ENCODE assay signal across 9 cellular contexts in the genomic region with DNA sequence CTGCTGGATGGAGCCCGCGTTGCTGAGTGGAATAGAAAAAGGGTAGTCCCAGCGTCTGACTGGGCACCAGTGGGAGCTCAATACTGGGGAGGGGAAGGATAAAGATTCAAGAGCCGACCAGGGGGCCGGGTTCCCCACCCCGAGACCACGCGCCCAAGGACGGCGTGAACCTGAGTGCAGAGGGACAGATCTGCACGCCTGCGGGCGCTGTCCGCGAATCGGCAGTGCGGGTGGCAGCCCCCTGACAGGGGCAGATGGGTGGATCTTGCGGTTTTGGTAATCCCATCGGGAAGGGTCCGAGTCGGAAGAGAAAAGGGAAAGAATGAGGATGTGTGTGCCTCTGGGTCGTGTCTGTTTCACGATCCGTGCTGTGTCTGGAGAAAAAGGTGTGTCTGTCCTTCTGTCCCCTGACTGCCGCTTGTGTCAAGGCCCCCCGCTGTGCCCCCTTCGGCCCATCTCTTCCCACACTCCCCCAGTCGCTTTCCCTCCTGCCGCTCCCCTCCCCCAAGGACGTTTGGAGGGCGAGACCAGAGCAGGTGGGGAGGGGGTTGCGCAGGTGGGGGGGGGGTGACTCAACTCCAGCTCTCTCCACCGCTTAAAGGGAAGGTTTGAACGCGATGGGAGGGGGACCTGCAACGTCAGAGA. TPM values are rescaled to one million over a fixed set of nuclear protein-coding genes. Genes with fewer than 3 reads are reported as not detected.
A peak's percentile ranks its signal among the peaks of the same experiment; 100 is the strongest.
DNase-seq lines count a peak whose midpoint lies in the region; ATAC-seq, FAIRE-seq and TF ChIP-seq lines count a peak whose summit lies in the region.
"Had no signal": no experiment of that assay in that cellular context is flagged by ENCODE, and none has a peak within 500 bp of the region (broad histone marks: within the 10 kb centered on the region; RNA-seq: fewer than 3 reads in every experiment).

No MANE protein-coding gene starts in this region.

- BruUV-seq in K562 (replicated peaks; lab: Mats Ljungman, UMichigan), result no TSS peak

- POLR2A ChIA-PET in CD4-positive, alpha-beta memory T cell (lab: Charles Lee; ENCODE audit: partially characterized antibody), result interaction anchor here (0.8 to 1.7 kb wide), 5 partner anchors 22 to 276 kb away, joined by 3 to 7 read pairs (median 3); a partner anchor contains a TSS
- POLR2A ChIA-PET in K562 (lab: Yijun Ruan, JAX), result interaction anchor here (0.9 to 1.4 kb wide), 2 partner anchors 8 to 10 kb away, joined by 3 to 4 read pairs; no protein-coding TSS in a partner anchor
- POLR2A ChIA-PET in naive thymus-derived CD4-positive, alpha-beta T cell (lab: Charles Lee), result interaction anchor here (0.6 to 1.2 kb wide), 4 partner anchors 11 to 1664 kb away, joined by 3 to 5 read pairs (median 4); a partner anchor contains a TSS

- H3K4me3 ChIP-seq in CD4-positive, alpha-beta memory T cell (ENCODE audit: low read length in 2 of 2), result peak overlapping the region in 1 of 2 donors; percentile 23
- H3K4me3 ChIP-seq in HUES64 (ENCODE audit: low read length) (peak overlapping the region; percentile 53), K562 (peak overlapping the region; percentile 21), tibial artery (peak overlapping the region in 1 of 2 donors; percentile 6)
- peak overlapping the region; percentile 10 for H3K4me3 ChIP-seq in naive thymus-derived CD4-positive, alpha-beta T cell (ENCODE audit: low read length)

- H3K36me3 ChIP-seq in CD4-positive, alpha-beta memory T cell (ENCODE audit: insufficient read depth, low read length), result no peaks in the 10 kb centered on the region
- H3K36me3 ChIP-seq in HUES64 (ENCODE audit: insufficient read depth, low read length), result no peaks in the 10 kb centered on the region
- H3K36me3 ChIP-seq in K562 (ENCODE audit: control insufficient read depth, insufficient read depth, low read length), result peaks cover 2% of the 10 kb centered on the region; the same call in 1 of the 3 replicates
- H3K36me3 ChIP-seq in naive thymus-derived CD4-positive, alpha-beta T cell (ENCODE audit: control insufficient read depth in 2 of 3, insufficient read depth in 3 of 3, low read length in 3 of 3), result no peaks in the 10 kb centered on the region
- peaks cover 0 to under 1% (median 0%) of the 10 kb centered on the region in 3 donors for H3K36me3 ChIP-seq in tibial artery
- H3K36me3 ChIP-seq: lower lobe of right lung had no signal

- no peaks in the 10 kb centered on the region for H3K79me2 ChIP-seq in K562 (ENCODE audit: control insufficient read depth, insufficient read depth, low read length)

- peaks cover 4% of the 10 kb centered on the region in 2 donors for H3K36me3 Mint-ChIP-seq in CD4-positive, alpha-beta memory T cell
- peaks cover 0 to 6% (median 5%) of the 10 kb centered on the region in 5 donors for H3K36me3 Mint-ChIP-seq in naive thymus-derived CD4-positive, alpha-beta T cell

- H3K9me3 ChIP-seq in CD4-positive, alpha-beta memory T cell (ENCODE audit: control insufficient read depth in 1 of 2, low read length in 2 of 2), result no peaks in the 10 kb centered on the region
- no peaks in the 10 kb centered on the region for H3K9me3 ChIP-seq in HUES64 (ENCODE audit: insufficient read depth, low read depth, low read length)
- H3K9me3 ChIP-seq in K562 (replicated peaks; ENCODE audit: control insufficient read depth, insufficient read depth, low read depth, low read length), result no peaks in the 10 kb centered on the region
- H3K9me3 ChIP-seq in naive thymus-derived CD4-positive, alpha-beta T cell (ENCODE audit: control insufficient read depth in 2 of 3, low read length in 3 of 3), result no peaks in the 10 kb centered on the region
- H3K9me3 ChIP-seq in tibial artery, result no peaks in the 10 kb centered on the region
- H3K9me3 ChIP-seq: lower lobe of right lung had no signal

- FAIRE-seq in K562 (lab: Jason Lieb, UNC) (no peak), GM19239 (lab: Jason Lieb, UNC) (no peak)

- peaks cover 51 to 54% of the 10 kb centered on the region in 2 donors for H3K27me3 Mint-ChIP-seq in CD4-positive, alpha-beta memory T cell
- H3K27me3 Mint-ChIP-seq in naive thymus-derived CD4-positive, alpha-beta T cell, result peaks cover 63 to 78% (median 68%) of the 10 kb centered on the region in 5 donors

- under 1% methylated on average over 25 of the region's 36 CpGs for WGBS in HUES64
- under 1% methylated on average over 34 of the region's 36 CpGs for WGBS in K562 (ENCODE audit: insufficient coverage, low coverage, missing lambda C conversion rate)

- peaks cover 26% of the 10 kb centered on the region for H4K20me1 ChIP-seq in K562 (replicated peaks; ENCODE audit: control insufficient read depth, insufficient read depth, low read length)

- H3K9ac ChIP-seq in HUES64 (ENCODE audit: low read depth, low read length) (no peak overlapping the region), K562 (ENCODE audit: insufficient read depth in 1 of 2, low read depth in 2 of 2, low read length in 2 of 2) (peak overlapping the region in 1 of 2 experiments; percentile 85; a peak in 2 of 4 replicates)

- no peak overlapping the region for H3K27ac ChIP-seq in CD4-positive, alpha-beta memory T cell (ENCODE audit: low read depth, low read length)
- H3K27ac ChIP-seq in HUES64 (ENCODE audit: low read depth, low read length) (peak overlapping the region; percentile 54; the same call in 1 of the 2 replicates), K562 (ENCODE audit: extremely low read depth, low read depth, low read length) (no peak overlapping the region), tibial artery (no peak overlapping the region)
- H3K27ac ChIP-seq in naive thymus-derived CD4-positive, alpha-beta T cell (ENCODE audit: low read depth, low read length), result no peak overlapping the region
- H3K27ac ChIP-seq: lower lobe of right lung had no signal

- no peak for TF ChIP-seq EP300 in K562 (IDR thresholded peaks at IDR 0.05; ENCODE audit: low read length)

- H3K27me3 ChIP-seq in CD4-positive, alpha-beta memory T cell (ENCODE audit: insufficient read depth, low read length), result peaks cover 70% of the 10 kb centered on the region
- H3K27me3 ChIP-seq in HUES64 (ENCODE audit: insufficient read depth, low read length), result peaks cover 50% of the 10 kb centered on the region
- H3K27me3 ChIP-seq in K562 (ENCODE audit: control insufficient read depth in 2 of 2, insufficient read depth in 2 of 2, low read length in 2 of 2), result peaks cover 11 to 27% of the 10 kb centered on the region in 2 experiments; a peak in 4 of 5 replicates
- peaks cover 20 to 51% of the 10 kb centered on the region in 2 donors for H3K27me3 ChIP-seq in naive thymus-derived CD4-positive, alpha-beta T cell (ENCODE audit: control insufficient read depth in 2 of 2, insufficient read depth in 2 of 2, low read length in 2 of 2)
- H3K27me3 ChIP-seq in tibial artery, result peaks cover 5 to 99% of the 10 kb centered on the region in 2 donors

- H3K27ac Mint-ChIP-seq in CD4-positive, alpha-beta memory T cell, result peak overlapping the region in 6 of 7 donors; percentile 74 to 93 (median 88)
- peak overlapping the region in 8 of 9 donors; percentile 4 to 87 (median 72) for H3K27ac Mint-ChIP-seq in naive thymus-derived CD4-positive, alpha-beta T cell

- H2AFZ ChIP-seq in K562 (ENCODE audit: low read depth, low read length), result peak overlapping the region; percentile 70

- intact Hi-C loops in CD4-positive, alpha-beta memory T cell (cut with micrococcal nuclease), result loop anchor here (1.0 to 10.0 kb wide), 3 partner anchors 12 to 279 kb away; a partner anchor contains a TSS
- intact Hi-C loops in K562 (cut with micrococcal nuclease), result loop anchor here (1.0 kb wide), 1 partner anchor 10 kb away; no protein-coding TSS in a partner anchor
- intact Hi-C loops in naive thymus-derived CD4-positive, alpha-beta T cell (cut with micrococcal nuclease), result loop anchor here (1.0 to 5.0 kb wide), 4 partner anchors 8 to 279 kb away; a partner anchor contains a TSS
- intact Hi-C loops in tibial artery (cut with DNase I; ENCODE audit: low total_unique reads), result loop anchor here (10.0 kb wide), 1 partner anchor 271 kb away; a partner anchor contains a TSS

- peak overlapping the region; percentile 72 for H3K4me2 ChIP-seq in K562 (ENCODE audit: insufficient read depth, low read length)

- in situ Hi-C loops in K562 (cut with MboI), result no loop called here

- H3K9me3 Mint-ChIP-seq in CD4-positive, alpha-beta memory T cell, result peaks cover 0 to 4% (median 0%) of the 10 kb centered on the region in 8 donors
- H3K9me3 Mint-ChIP-seq in naive thymus-derived CD4-positive, alpha-beta T cell, result peaks cover 0 to 10% (median 0%) of the 10 kb centered on the region in 11 donors

- TF ChIP-seq RAD21 in K562 (CRISPR knock-in tag; conservative IDR thresholded peaks at IDR 0.05 in 1 of 2, IDR thresholded peaks at IDR 0.05 in 1 of 2), result no peak

- DNase-seq in CD4-positive, alpha-beta memory T cell, result no peak
- DNase-seq in K562 (ENCODE audit: extremely low read depth in 1 of 4, low spot score in 3 of 4) (peak in 2 of 4 experiments; percentile 31 to 38), GM19239 (ENCODE audit: insufficient read length, low spot score) (no peak), occipital lobe (lab: John Stamatoyannopoulos, UW) (no peak), tibial artery (no peak), MV-4-11 (lab: John Stamatoyannopoulos, UW) (no peak)
- no peak for DNase-seq in naive thymus-derived CD4-positive, alpha-beta T cell

- peaks cover 28 to 56% (median 42%) of the 10 kb centered on the region in 4 donors for H3K4me1 Mint-ChIP-seq in CD4-positive, alpha-beta memory T cell
- peaks cover 47 to 64% (median 53%) of the 10 kb centered on the region in 7 donors for H3K4me1 Mint-ChIP-seq in naive thymus-derived CD4-positive, alpha-beta T cell

- no peak for ATAC-seq in K562
- no peak for ATAC-seq in naive thymus-derived CD4-positive, alpha-beta T cell

- peak overlapping the region; percentile 63 to 87 (median 78) for H3K4me3 Mint-ChIP-seq in CD4-positive, alpha-beta memory T cell
- H3K4me3 Mint-ChIP-seq in naive thymus-derived CD4-positive, alpha-beta T cell, result peak overlapping the region in 9 of 10 donors; percentile 54 to 92 (median 77)

- TF ChIP-seq POLR2A in K562 (conservative IDR thresholded peaks at IDR 0.05), result no peak

- H3K9me1 ChIP-seq in K562 (ENCODE audit: control insufficient read depth, insufficient read depth, low read length), result peaks cover 6% of the 10 kb centered on the region

- peaks cover 61% of the 10 kb centered on the region for H3K4me1 ChIP-seq in CD4-positive, alpha-beta memory T cell (ENCODE audit: insufficient read depth, low read length)
- H3K4me1 ChIP-seq in HUES64 (ENCODE audit: insufficient read depth, low read length) (peaks cover 51% of the 10 kb centered on the region), K562 (replicated peaks in 1 of 2; ENCODE audit: control insufficient read depth in 2 of 2, insufficient read depth in 2 of 2, low read length in 2 of 2) (peaks cover 36 to 65% of the 10 kb centered on the region in 2 experiments), tibial artery (peaks cover 0 to 52% (median 41%) of the 10 kb centered on the region in 4 donors)
- peaks cover 36 to 47% of the 10 kb centered on the region in 2 donors for H3K4me1 ChIP-seq in naive thymus-derived CD4-positive, alpha-beta T cell (ENCODE audit: control insufficient read depth in 2 of 2, insufficient read depth in 2 of 2, low read length in 2 of 2)

- TF ChIP-seq CTCF in K562 (IDR thresholded peaks at IDR 0.05 in 2 of 3, conservative IDR thresholded peaks at IDR 0.05 in 1 of 3; ENCODE audit: insufficient read depth in 2 of 3, low read depth in 1 of 3, low read length in 3 of 3) (no peak), tibial artery (IDR thresholded peaks at IDR 0.05) (no peak)

- CTCF ChIA-PET in CD4-positive, alpha-beta memory T cell (lab: Charles Lee; ENCODE audit: partially characterized antibody), result interaction anchor here (1.5 to 3.2 kb wide), 2 partner anchors 10 to 22 kb away, joined by 5 to 25 read pairs; no protein-coding TSS in a partner anchor
- CTCF ChIA-PET in K562 (lab: Yijun Ruan, JAX; ENCODE audit: low intra/inter-chr PET ratio), result no interaction called here
- CTCF ChIA-PET in naive thymus-derived CD4-positive, alpha-beta T cell (lab: Charles Lee), result interaction anchor here (1.1 to 2.0 kb wide), 2 partner anchors 22 to 78 kb away, joined by 4 to 9 read pairs; no protein-coding TSS in a partner anchor

RNA-seq across cellular contexts. Expression of a gene that starts 0.7 kb away (rescaled TPM):
- not detected for total RNA-seq in CD4-positive, alpha-beta memory T cell
- not detected for polyA plus RNA-seq in CD4-positive, alpha-beta memory T cell
- polyA plus RNA-seq in HUES64 (2013, experiment 1 of 2), result 18.8 TPM
- polyA plus RNA-seq in HUES64 (2013, experiment 2 of 2), result 15.0 TPM
- 0.81 and 4.0 TPM in 2 replicates for total RNA-seq in K562 (2011; cell fraction: chromatin; rRNA removed; ENCODE audit: low replicate concordance)
- 3.8 and 7.2 TPM in 2 replicates for total RNA-seq in K562 (2011; cell fraction: nucleolus; rRNA removed)
- total RNA-seq in K562 (2011; cell fraction: nucleoplasm; rRNA removed), result 1.1 and 2.2 TPM in 2 replicates
- total RNA-seq in K562 (2014; rRNA removed) (1.8 and 2.8 TPM in 2 replicates), K562 (2014; rRNA removed; fragmentation: Illumina TruSeq; extraction: Trizol) (0.19 and 0.22 TPM in 2 replicates), K562 (2015; rRNA removed; fragmentation: Illumina TruSeq; extraction: Trizol) (0.40 and 0.45 TPM in 2 replicates), K562 (2021) (4.2 and 5.7 TPM in 2 replicates), occipital lobe (9.7 TPM)
- polyA plus RNA-seq in K562 (2011; rRNA removed) (0.14 and 0.23 TPM in 2 replicates), K562 (2014; fragmentation: Illumina TruSeq; extraction: Trizol) (0.34 and 0.79 TPM in 2 replicates), K562 (2014; fragmentation: Nextera tagmentation; extraction: Ambion mirVana) (under 1 TPM; 0.03 to 0.08 TPM), K562 (2014; rRNA removed) (1.4 and 1.7 TPM in 2 replicates)
- 0.10 and 1.1 TPM in 2 replicates for polyA plus RNA-seq in K562 (2011; cell fraction: cytosol; rRNA removed)
- 0.65 and 2.1 TPM in 2 replicates for polyA plus RNA-seq in K562 (2011; cell fraction: nucleus; rRNA removed)
- 1.6 and 7.3 TPM in 2 replicates for polyA plus RNA-seq in K562 (2012)
- polyA minus RNA-seq in K562 (2011; rRNA and poly(A)+ RNA removed), result not detected in 2 replicates
- 0.73 and 1.7 TPM in 2 replicates for polyA minus RNA-seq in K562 (2011; cell fraction: cytosol; rRNA and poly(A)+ RNA removed)
- polyA minus RNA-seq in K562 (2011; cell fraction: nucleus; rRNA and poly(A)+ RNA removed), result 0.89 and 0.94 TPM in 2 replicates
- under 1 TPM in 1 of 5 experiments, not detected in 4; 0.19 TPM for total RNA-seq in naive thymus-derived CD4-positive, alpha-beta T cell
- not detected for polyA plus RNA-seq in naive thymus-derived CD4-positive, alpha-beta T cell

RNA-seq across cellular contexts. Expression of a gene that starts 11.8 kb away (rescaled TPM):
- 10 to 100 TPM in 1 of 2 experiments, 1 to 10 TPM in 1; 8.8 to 10.8 TPM for total RNA-seq in CD4-positive, alpha-beta memory T cell
- polyA plus RNA-seq in CD4-positive, alpha-beta memory T cell, result 1 to 10 TPM; 4.2 to 8.2 TPM
- 46.6 TPM for polyA plus RNA-seq in HUES64 (2013, experiment 1 of 2)
- polyA plus RNA-seq in HUES64 (2013, experiment 2 of 2), result 60.5 TPM
- total RNA-seq in K562 (2011; cell fraction: chromatin; rRNA removed; ENCODE audit: low replicate concordance), result 16.8 and 29.1 TPM in 2 replicates
- 29.0 and 30.9 TPM in 2 replicates for total RNA-seq in K562 (2011; cell fraction: nucleolus; rRNA removed)
- total RNA-seq in K562 (2011; cell fraction: nucleoplasm; rRNA removed), result 25.1 and 27.9 TPM in 2 replicates
- 149 and 163 TPM in 2 replicates for total RNA-seq in K562 (2014; rRNA removed)
- total RNA-seq in K562 (2014; rRNA removed; fragmentation: Illumina TruSeq; extraction: Trizol), result 68.6 and 77.7 TPM in 2 replicates
- total RNA-seq in K562 (2015; rRNA removed; fragmentation: Illumina TruSeq; extraction: Trizol), result 71.8 and 71.9 TPM in 2 replicates
- total RNA-seq in K562 (2021), result 89.4 and 91.2 TPM in 2 replicates
- polyA plus RNA-seq in K562 (2011; rRNA removed), result 113 and 121 TPM in 2 replicates
- 106 and 108 TPM in 2 replicates for polyA plus RNA-seq in K562 (2011; cell fraction: cytosol; rRNA removed)
- 56.4 and 60.9 TPM in 2 replicates for polyA plus RNA-seq in K562 (2011; cell fraction: nucleus; rRNA removed)
- 106 and 166 TPM in 2 replicates for polyA plus RNA-seq in K562 (2012)
- 79.8 and 104 TPM in 2 replicates for polyA plus RNA-seq in K562 (2014; fragmentation: Illumina TruSeq; extraction: Trizol)
- 10 to 100 TPM in 1 of 2 experiments, 1 to 10 TPM in 1; 4.4 to 13.6 TPM for polyA plus RNA-seq in K562 (2014; fragmentation: Nextera tagmentation; extraction: Ambion mirVana)
- 125 and 188 TPM in 2 replicates for polyA plus RNA-seq in K562 (2014; rRNA removed)
- polyA minus RNA-seq in K562 (2011; rRNA and poly(A)+ RNA removed), result 53.4 and 71.7 TPM in 2 replicates
- 25.1 and 29.0 TPM in 2 replicates for polyA minus RNA-seq in K562 (2011; cell fraction: cytosol; rRNA and poly(A)+ RNA removed)
- 5.1 and 9.2 TPM in 2 replicates for polyA minus RNA-seq in K562 (2011; cell fraction: nucleus; rRNA and poly(A)+ RNA removed)
- total RNA-seq in naive thymus-derived CD4-positive, alpha-beta T cell, result 10 to 100 TPM in 1 of 5 experiments, 1 to 10 TPM in 4; 6.2 to 39.4 (median 8.3) TPM
- polyA plus RNA-seq in naive thymus-derived CD4-positive, alpha-beta T cell, result 1 to 10 TPM; 3.3 to 6.9 TPM
- total RNA-seq in occipital lobe, result 93.4 TPM

RNA-seq across cellular contexts. Expression of a gene that starts 14.0 kb away (rescaled TPM):
- total RNA-seq in CD4-positive, alpha-beta memory T cell, result not detected
- polyA plus RNA-seq in CD4-positive, alpha-beta memory T cell, result not detected
- not detected for polyA plus RNA-seq in HUES64 (2013, experiment 1 of 2)
- polyA plus RNA-seq in HUES64 (2013, experiment 2 of 2), result 0.32 TPM
- total RNA-seq in K562 (2011; cell fraction: chromatin; rRNA removed; ENCODE audit: low replicate concordance), result not detected in 2 replicates
- total RNA-seq in K562 (2011; cell fraction: nucleolus; rRNA removed), result not detected in 2 replicates
- total RNA-seq in K562 (2011; cell fraction: nucleoplasm; rRNA removed), result not detected in 2 replicates
- total RNA-seq in K562 (2014; rRNA removed), result not detected in 2 replicates
- total RNA-seq in K562 (2014; rRNA removed; fragmentation: Illumina TruSeq; extraction: Trizol), result not detected in 2 replicates
- total RNA-seq in K562 (2015; rRNA removed; fragmentation: Illumina TruSeq; extraction: Trizol), result not detected in 2 replicates
- not detected in 2 replicates for total RNA-seq in K562 (2021)
- polyA plus RNA-seq in K562 (2011; rRNA removed), result not detected in 2 replicates
- polyA plus RNA-seq in K562 (2011; cell fraction: cytosol; rRNA removed), result not detected in 2 replicates
- polyA plus RNA-seq in K562 (2011; cell fraction: nucleus; rRNA removed), result 0.07 TPM in 1 of 2 replicates, not detected in the other
- 0.07 and 0.08 TPM in 2 replicates for polyA plus RNA-seq in K562 (2012)
- polyA plus RNA-seq in K562 (2014; fragmentation: Illumina TruSeq; extraction: Trizol), result not detected in 2 replicates
- polyA plus RNA-seq in K562 (2014; fragmentation: Nextera tagmentation; extraction: Ambion mirVana), result under 1 TPM in 1 of 2 experiments, not detected in 1; 0.04 TPM
- not detected in 2 replicates for polyA plus RNA-seq in K562 (2014; rRNA removed)
- not detected in 2 replicates for polyA minus RNA-seq in K562 (2011; rRNA and poly(A)+ RNA removed)
- polyA minus RNA-seq in K562 (2011; cell fraction: cytosol; rRNA and poly(A)+ RNA removed), result not detected in 2 replicates
- not detected in 2 replicates for polyA minus RNA-seq in K562 (2011; cell fraction: nucleus; rRNA and poly(A)+ RNA removed)
- total RNA-seq in naive thymus-derived CD4-positive, alpha-beta T cell, result not detected
- polyA plus RNA-seq in naive thymus-derived CD4-positive, alpha-beta T cell, result not detected
- total RNA-seq in occipital lobe, result 1.2 TPM
- total RNA-seq: lower lobe of right lung had no signal

RNA-seq across cellular contexts. Expression of a gene that starts 34.8 kb away (rescaled TPM):
- not detected for total RNA-seq in CD4-positive, alpha-beta memory T cell
- polyA plus RNA-seq in CD4-positive, alpha-beta memory T cell, result not detected
- polyA plus RNA-seq in HUES64 (2013, experiment 1 of 2), result not detected
- 0.25 TPM for polyA plus RNA-seq in HUES64 (2013, experiment 2 of 2)
- total RNA-seq in K562 (2011; cell fraction: chromatin; rRNA removed; ENCODE audit: low replicate concordance), result not detected in 2 replicates
- total RNA-seq in K562 (2011; cell fraction: nucleolus; rRNA removed), result not detected in 2 replicates
- not detected in 2 replicates for total RNA-seq in K562 (2011; cell fraction: nucleoplasm; rRNA removed)
- total RNA-seq in K562 (2014; rRNA removed), result not detected in 2 replicates
- total RNA-seq in K562 (2014; rRNA removed; fragmentation: Illumina TruSeq; extraction: Trizol), result not detected in 2 replicates
- not detected in 2 replicates for total RNA-seq in K562 (2015; rRNA removed; fragmentation: Illumina TruSeq; extraction: Trizol)
- not detected in 2 replicates for total RNA-seq in K562 (2021)
- 0.07 and 0.13 TPM in 2 replicates for polyA plus RNA-seq in K562 (2011; rRNA removed)
- polyA plus RNA-seq in K562 (2011; cell fraction: cytosol; rRNA removed), result not detected in 2 replicates
- 0.14 and 0.15 TPM in 2 replicates for polyA plus RNA-seq in K562 (2011; cell fraction: nucleus; rRNA removed)
- polyA plus RNA-seq in K562 (2012), result 0.03 TPM in 1 of 2 replicates, not detected in the other
- polyA plus RNA-seq in K562 (2014; fragmentation: Illumina TruSeq; extraction: Trizol), result not detected in 2 replicates
- under 1 TPM; 0.07 to 0.17 TPM for polyA plus RNA-seq in K562 (2014; fragmentation: Nextera tagmentation; extraction: Ambion mirVana)
- polyA plus RNA-seq in K562 (2014; rRNA removed), result not detected in 2 replicates
- not detected in 2 replicates for polyA minus RNA-seq in K562 (2011; rRNA and poly(A)+ RNA removed)
- polyA minus RNA-seq in K562 (2011; cell fraction: cytosol; rRNA and poly(A)+ RNA removed), result not detected in 2 replicates
- polyA minus RNA-seq in K562 (2011; cell fraction: nucleus; rRNA and poly(A)+ RNA removed), result 0.56 TPM in 1 of 2 replicates, not detected in the other
- total RNA-seq in naive thymus-derived CD4-positive, alpha-beta T cell, result not detected
- polyA plus RNA-seq in naive thymus-derived CD4-positive, alpha-beta T cell, result not detected
- not detected for total RNA-seq in occipital lobe
- total RNA-seq: lower lobe of right lung had no signal

RNA-seq across cellular contexts. Expression of a gene that starts 39.2 kb away (rescaled TPM):
- total RNA-seq in CD4-positive, alpha-beta memory T cell, result under 1 TPM; 0.11 to 0.20 TPM
- not detected for polyA plus RNA-seq in CD4-positive, alpha-beta memory T cell
- 5.2 TPM for polyA plus RNA-seq in HUES64 (2013, experiment 1 of 2)
- polyA plus RNA-seq in HUES64 (2013, experiment 2 of 2), result 6.8 TPM
- total RNA-seq in K562 (2011; cell fraction: chromatin; rRNA removed; ENCODE audit: low replicate concordance), result 3.1 and 8.6 TPM in 2 replicates
- 5.8 and 14.3 TPM in 2 replicates for total RNA-seq in K562 (2011; cell fraction: nucleolus; rRNA removed)
- 5.1 and 8.0 TPM in 2 replicates for total RNA-seq in K562 (2011; cell fraction: nucleoplasm; rRNA removed)
- 0.73 and 0.91 TPM in 2 replicates for total RNA-seq in K562 (2014; rRNA removed)
- total RNA-seq in K562 (2014; rRNA removed; fragmentation: Illumina TruSeq; extraction: Trizol), result 0.44 and 0.67 TPM in 2 replicates
- total RNA-seq in K562 (2015; rRNA removed; fragmentation: Illumina TruSeq; extraction: Trizol), result 0.22 and 0.23 TPM in 2 replicates
- total RNA-seq in K562 (2021), result 0.98 and 1.3 TPM in 2 replicates
- 2.2 and 4.8 TPM in 2 replicates for polyA plus RNA-seq in K562 (2011; rRNA removed)
- 3.0 and 10.7 TPM in 2 replicates for polyA plus RNA-seq in K562 (2011; cell fraction: cytosol; rRNA removed)
- 1.2 and 5.4 TPM in 2 replicates for polyA plus RNA-seq in K562 (2011; cell fraction: nucleus; rRNA removed)
- polyA plus RNA-seq in K562 (2012), result 2.2 and 4.3 TPM in 2 replicates
- polyA plus RNA-seq in K562 (2014; fragmentation: Illumina TruSeq; extraction: Trizol), result 1.0 and 1.1 TPM in 2 replicates
- polyA plus RNA-seq in K562 (2014; fragmentation: Nextera tagmentation; extraction: Ambion mirVana), result 1 to 10 TPM in 1 of 2 experiments, under 1 TPM in 1; 0.89 to 1.6 TPM
- 0.54 and 0.62 TPM in 2 replicates for polyA plus RNA-seq in K562 (2014; rRNA removed)
- 1.5 and 6.2 TPM in 2 replicates for polyA minus RNA-seq in K562 (2011; rRNA and poly(A)+ RNA removed)
- polyA minus RNA-seq in K562 (2011; cell fraction: cytosol; rRNA and poly(A)+ RNA removed), result 5.0 and 5.4 TPM in 2 replicates
- polyA minus RNA-seq in K562 (2011; cell fraction: nucleus; rRNA and poly(A)+ RNA removed), result 0.44 and 1.6 TPM in 2 replicates
- total RNA-seq in naive thymus-derived CD4-positive, alpha-beta T cell, result under 1 TPM in 3 of 5 experiments, not detected in 2; 0.08 to 0.56 (median 0.36) TPM
- polyA plus RNA-seq in naive thymus-derived CD4-positive, alpha-beta T cell, result not detected
- 0.78 TPM for total RNA-seq in occipital lobe
